Comparison of ENCODE assay signal across 29 cellular contexts in the genomic region with DNA sequence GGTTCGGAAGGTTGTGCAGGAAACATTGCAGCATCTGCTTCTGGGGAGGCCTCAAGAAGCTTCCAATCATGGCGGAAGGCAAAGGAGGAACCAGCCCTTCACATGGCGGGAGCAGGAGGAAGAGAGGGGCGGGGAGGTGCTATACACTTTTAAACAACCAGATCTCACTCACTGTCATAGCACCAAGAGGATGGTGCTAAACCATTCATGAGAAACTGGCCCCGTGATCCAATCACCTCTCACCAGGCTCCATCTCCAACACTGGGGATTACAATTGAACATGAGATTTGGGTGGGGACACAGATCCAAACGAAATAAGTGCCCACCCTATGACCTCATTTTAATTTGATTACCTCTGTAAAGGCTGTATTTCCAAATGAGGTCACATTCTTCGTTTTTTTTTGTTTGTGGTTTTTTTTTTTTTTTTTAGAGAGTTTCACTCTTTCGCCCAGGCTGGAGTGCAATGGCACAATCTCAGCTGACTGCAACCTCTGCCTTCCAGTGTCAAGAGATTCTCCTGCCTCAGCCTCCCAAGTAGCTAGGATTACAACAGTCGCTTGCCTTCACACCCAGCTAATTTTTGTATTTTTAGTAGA. TPM values are rescaled to one million over a fixed set of nuclear protein-coding genes. Genes with fewer than 3 reads are reported as not detected.
A peak's percentile ranks its signal among the peaks of the same experiment; 100 is the strongest.
DNase-seq lines count a peak whose midpoint lies in the region; ATAC-seq, FAIRE-seq and TF ChIP-seq lines count a peak whose summit lies in the region.
"Had no signal": no experiment of that assay in that cellular context is flagged by ENCODE, and none has a peak within 500 bp of the region (broad histone marks: within the 10 kb centered on the region; RNA-seq: fewer than 3 reads in every experiment).

No MANE protein-coding gene starts in this region.

- H3K9me3 Mint-ChIP-seq in immature natural killer cell = no peaks in the 10 kb centered on the region
- H3K9me3 Mint-ChIP-seq: activated naive CD4-positive, alpha-beta T cell treated with anti-CD3 and anti-CD28 coated beads for 36 hours; activated T-cell treated with anti-CD3 and anti-CD28 coated beads, Interleukin-2, amount 50 U/mL, for 72 hours; neural crest cell had no signal

- no peak for TF ChIP-seq EP300 in HepG2 (IDR thresholded peaks at IDR 0.05; ENCODE audit: low read depth in 2 of 2, low read length in 2 of 2)
- TF ChIP-seq EP300 in HepG2 (CRISPR knock-in tag; IDR thresholded peaks at IDR 0.05; ENCODE audit: borderline replicate concordance) = no peak

- CTCF ChIA-PET in HepG2 (lab: Yijun Ruan, JAX; ENCODE audit: low intra/inter-chr PET ratio, low total read pairs) = no interaction called here

- POLR2A ChIA-PET in HepG2 (lab: Yijun Ruan, JAX) = interaction anchor here (0.7 kb wide), 1 partner anchor 397 kb away, joined by 4 read pairs; no protein-coding TSS in a partner anchor

- no peak for TF ChIP-seq RAD21 in HepG2 (CRISPR knock-in tag; IDR thresholded peaks at IDR 0.05)

- H3K27me3 Mint-ChIP-seq in T-helper 17 cell = no peaks in the 10 kb centered on the region
- peaks cover 7% of the 10 kb centered on the region in 3 donors for H3K27me3 Mint-ChIP-seq in immature natural killer cell (ENCODE audit: low read depth in 3 of 3)

- FAIRE-seq in HepG2 (lab: Jason Lieb, UNC) = no peak
- FAIRE-seq: A549, GM12892, urothelium cell line had no signal

- no TSS peak for BruUV-seq in HepG2 (replicated peaks; lab: Mats Ljungman, UMichigan)

- H3K27me3 ChIP-seq in HepG2 (ENCODE audit: control insufficient read depth in 1 of 2, insufficient read depth in 2 of 2, low read length in 2 of 2) = peaks cover 0 to 1% of the 10 kb centered on the region in 2 experiments; a peak in 1 of 5 replicates
- H3K27me3 ChIP-seq in right lobe of liver = no peaks in the 10 kb centered on the region
- H3K27me3 ChIP-seq: ovary had no signal

- no peak overlapping the region for H3K27ac ChIP-seq in HepG2 (ENCODE audit: extremely low read length, insufficient read depth, low read length)
- no peak overlapping the region for H3K27ac ChIP-seq in right lobe of liver
- H3K27ac ChIP-seq: A549, ovary had no signal

- no peak overlapping the region for H3K4me3 ChIP-seq in HepG2 (replicated peaks in 1 of 3; ENCODE audit: insufficient read depth in 1 of 3, low read depth in 2 of 3, low read length in 3 of 3)
- no peak overlapping the region for H3K4me3 ChIP-seq in right lobe of liver
- H3K4me3 ChIP-seq: A549, HAP-1, lung, mucosa of descending colon, ovary had no signal

- H3K27ac Mint-ChIP-seq in T-helper 17 cell (peak overlapping the region; percentile 75), immature natural killer cell (peak overlapping the region; percentile 87 to 98 (median 94))
- H3K27ac Mint-ChIP-seq: activated naive CD4-positive, alpha-beta T cell treated with anti-CD3 and anti-CD28 coated beads for 36 hours; activated T-cell treated with anti-CD3 and anti-CD28 coated beads, Interleukin-2, amount 50 U/mL, for 72 hours; brain had no signal

- H3K9ac ChIP-seq in HepG2 (ENCODE audit: insufficient read depth, low read depth, low read length) = no peak overlapping the region

- TF ChIP-seq CTCF in HepG2 (CRISPR knock-in tag; IDR thresholded peaks at IDR 0.05) (no peak), right lobe of liver (IDR thresholded peaks at IDR 0.05) (no peak)

- no peaks in the 10 kb centered on the region for H3K79me2 ChIP-seq in HepG2 (ENCODE audit: insufficient read depth, low read length)

- H4K20me1 ChIP-seq in HepG2 (ENCODE audit: insufficient read depth, low read length) = no peaks in the 10 kb centered on the region

- 57% methylated on average over 9 of the region's 9 CpGs for WGBS in HepG2 (ENCODE audit: low lambda C conversion rate)
- 58% methylated on average over 7 of the region's 9 CpGs for WGBS in right lobe of liver (ENCODE audit: insufficient coverage, low coverage, low lambda C conversion rate, missing lambda C conversion rate)

- H3K4me1 Mint-ChIP-seq in T-helper 17 cell (peaks cover 17% of the 10 kb centered on the region), immature natural killer cell (peaks cover 11 to 20% of the 10 kb centered on the region in 2 donors)

- H3K36me3 Mint-ChIP-seq in T-helper 17 cell (ENCODE audit: low read depth) (no peaks in the 10 kb centered on the region), immature natural killer cell (peaks cover 0 to 3% (median 2%) of the 10 kb centered on the region in 3 donors)

- H3K4me3 Mint-ChIP-seq in T-helper 17 cell = peak overlapping the region; percentile 25
- H3K4me3 Mint-ChIP-seq in immature natural killer cell = peak overlapping the region; percentile 50 to 87 (median 73)
- H3K4me3 Mint-ChIP-seq: activated naive CD4-positive, alpha-beta T cell treated with anti-CD3 and anti-CD28 coated beads for 36 hours; activated T-cell treated with anti-CD3 and anti-CD28 coated beads, Interleukin-2, amount 50 U/mL, for 72 hours; brain; neural crest cell had no signal

- intact Hi-C loops in HepG2 (cut with micrococcal nuclease; ENCODE audit: unreplicated experiment) (no loop called here), right lobe of liver (cut with DNase I) (loop anchor here in 1 of 2 donors (10.0 kb wide), 2 partner anchors 60 to 110 kb away; no protein-coding TSS in a partner anchor)

- DNase-seq in HepG2 (ENCODE audit: low spot score) (no peak), right lobe of liver (no peak), T-helper 17 cell (no peak), immature natural killer cell (peak; percentile 67 to 70 (median 69)), DMS114 treated with DMSO at 0.1 percent for 48 hours (lab: John Stamatoyannopoulos, UW; ENCODE audit: unreplicated experiment) (no peak), GM19238 (ENCODE audit: insufficient read length, low spot score) (no peak), NCI-H748 (lab: John Stamatoyannopoulos, UW; ENCODE audit: unreplicated experiment) (no peak)
- DNase-seq in stimulated activated naive CD4-positive, alpha-beta T cell (lab: John Stamatoyannopoulos, UW) = no peak
- DNase-seq: activated CD4-positive, alpha-beta T cell treated with anti-CD3 and anti-CD28 coated beads, Interleukin-2, amount 50 U/mL, for 1 hour; activated naive CD4-positive, alpha-beta T cell treated with anti-CD3 and anti-CD28 coated beads for 36 hours; activated T-cell treated with anti-CD3 and anti-CD28 coated beads, Interleukin-2, amount 50 U/mL, for 72 hours; AML-193; DMS53; hippocampal formation; left cardiac atrium; mucosa of descending colon; NCI-H1048; NCI-H1694 treated with DMSO at 0.1 percent for 48 hours; ovary; stimulated activated naive CD8-positive, alpha-beta T cell treated with anti-CD3 and anti-CD28 coated beads, Interleukin-15, Interleukin-2, amounts not matched to agents 100 U/mL and 50 U/mL, for 24 hours had no signal

- in situ Hi-C loops in HepG2 (cut with HindIII; ENCODE audit: extremely low pct_ligation_motif_present, low pct_unique_long_range_greater_than_20kb) = no loop called here

- no peak for ATAC-seq in HepG2
- no peak for ATAC-seq in right lobe of liver
- peak; percentile 70 for ATAC-seq in T-helper 17 cell
- ATAC-seq: A549; activated T-cell treated with anti-CD3 and anti-CD28 coated beads, Interleukin-2, amount 50 U/mL, for 72 hours; left cardiac atrium; mucosa of descending colon; stimulated activated naive CD8-positive, alpha-beta T cell treated with anti-CD3 and anti-CD28 coated beads, Interleukin-15, Interleukin-2, amounts not matched to agents 100 U/mL and 50 U/mL, for 24 hours had no signal

- TF ChIP-seq POLR2A in HepG2 (IDR thresholded peaks at IDR 0.05; ENCODE audit: insufficient read depth in 1 of 2, low read depth in 2 of 2, low read length in 2 of 2) = no peak
- TF ChIP-seq POLR2A in right lobe of liver (IDR thresholded peaks at IDR 0.05) = no peak

- peaks cover 61% of the 10 kb centered on the region for H3K4me1 ChIP-seq in HepG2 (ENCODE audit: insufficient read depth, low read length)
- H3K4me1 ChIP-seq in right lobe of liver = no peaks in the 10 kb centered on the region
- H3K4me1 ChIP-seq: A549 had no signal

- peak overlapping the region; percentile 12; the same call in 1 of the 2 replicates for H3K4me2 ChIP-seq in HepG2 (ENCODE audit: low read depth, low read length)
- H3K4me2 ChIP-seq: A549 had no signal

- H2AFZ ChIP-seq in HepG2 (ENCODE audit: low read length) = no peak overlapping the region

- H3K36me3 ChIP-seq in HepG2 (replicated peaks in 1 of 2; ENCODE audit: control insufficient read depth in 1 of 2, insufficient read depth in 2 of 2, low read length in 2 of 2) (no peaks in the 10 kb centered on the region), right lobe of liver (no peaks in the 10 kb centered on the region)
- H3K36me3 ChIP-seq: HAP-1, ovary had no signal

- H3K9me3 ChIP-seq in HepG2 (ENCODE audit: low read length) (no peaks in the 10 kb centered on the region), right lobe of liver (no peaks in the 10 kb centered on the region), T-helper 17 cell (ENCODE audit: control insufficient read depth, low read length, poor library complexity, severe bottlenecking) (no peaks in the 10 kb centered on the region)
- H3K9me3 ChIP-seq: A549, HAP-1, mucosa of descending colon, ovary had no signal

RNA-seq across cellular contexts. Expression of gene ORAI1, which starts 11.4 kb away (rescaled TPM):
- total RNA-seq in HepG2 (2016; rRNA removed; fragmentation: Illumina TruSeq; extraction: Trizol) = 5.9 and 9.2 TPM in 2 replicates
- 9.9 and 13.0 TPM in 2 replicates for total RNA-seq in HepG2 (2016; cell fraction: cytosol; rRNA removed; fragmentation: Illumina TruSeq; extraction: Trizol; ENCODE audit: low read depth)
- 5.9 and 8.5 TPM in 2 replicates for total RNA-seq in HepG2 (2016; cell fraction: insoluble cytoplasmic fraction; rRNA removed; fragmentation: Illumina TruSeq; extraction: Trizol)
- total RNA-seq in HepG2 (2016; cell fraction: membrane; rRNA removed; fragmentation: Illumina TruSeq; extraction: Trizol) = 20.1 and 22.8 TPM in 2 replicates
- total RNA-seq in HepG2 (2016; cell fraction: nucleus; rRNA removed; fragmentation: Illumina TruSeq; extraction: Trizol) = 5.2 and 6.1 TPM in 2 replicates
- 17.2 and 22.9 TPM in 2 replicates for polyA plus RNA-seq in HepG2 (2011; rRNA removed)
- polyA plus RNA-seq in HepG2 (2011; cell fraction: cytosol; rRNA removed) = 16.7 and 25.1 TPM in 2 replicates
- 15.9 and 16.3 TPM in 2 replicates for polyA plus RNA-seq in HepG2 (2011; cell fraction: nucleus; rRNA removed)
- 7.9 and 10.4 TPM in 2 replicates for polyA plus RNA-seq in HepG2 (2012)
- polyA plus RNA-seq in HepG2 (2016; cell fraction: cytosol; fragmentation: Illumina TruSeq; extraction: Trizol; ENCODE audit: low read depth) = 25.7 and 30.9 TPM in 2 replicates
- polyA plus RNA-seq in HepG2 (2016; cell fraction: insoluble cytoplasmic fraction; fragmentation: Illumina TruSeq; extraction: Trizol; ENCODE audit: low read depth) = 11.8 and 15.4 TPM in 2 replicates
- polyA plus RNA-seq in HepG2 (2016; cell fraction: membrane; fragmentation: Illumina TruSeq; extraction: Trizol; ENCODE audit: low read depth) = 37.8 and 38.4 TPM in 2 replicates
- 15.0 and 18.5 TPM in 2 replicates for polyA plus RNA-seq in HepG2 (2016; cell fraction: nucleus; fragmentation: Illumina TruSeq; extraction: Trizol; ENCODE audit: insufficient read depth, low read depth)
- 35.3 and 72.8 TPM in 2 replicates for polyA minus RNA-seq in HepG2 (2011; rRNA and poly(A)+ RNA removed; ENCODE audit: low replicate concordance)
- polyA minus RNA-seq in HepG2 (2011; cell fraction: cytosol; rRNA and poly(A)+ RNA removed) = 23.0 and 25.6 TPM in 2 replicates
- 5.9 and 7.3 TPM in 2 replicates for polyA minus RNA-seq in HepG2 (2011; cell fraction: nucleus; rRNA and poly(A)+ RNA removed)
- 10 to 100 TPM in 2 of 6 experiments, 1 to 10 TPM in 4; 6.9 to 14.4 (median 9.0) TPM for total RNA-seq in right lobe of liver
- 10 to 100 TPM; 51.3 to 52.0 TPM for total RNA-seq in T-helper 17 cell
- polyA plus RNA-seq in immature natural killer cell = 100 to 1,000 TPM; 145 to 216 (median 183) TPM

RNA-seq across cellular contexts. Expression of gene KDM2B, which starts 34.1 kb away (rescaled TPM):
- total RNA-seq in HepG2 (2016; rRNA removed; fragmentation: Illumina TruSeq; extraction: Trizol) (25.3 and 26.1 TPM in 2 replicates), right lobe of liver (10 to 100 TPM in 2 of 6 experiments, 1 to 10 TPM in 4; 4.8 to 22.8 (median 9.8) TPM), T-helper 17 cell (10 to 100 TPM; 87.6 to 94.0 TPM)
- total RNA-seq in HepG2 (2016; cell fraction: cytosol; rRNA removed; fragmentation: Illumina TruSeq; extraction: Trizol; ENCODE audit: low read depth) = 11.2 and 11.4 TPM in 2 replicates
- total RNA-seq in HepG2 (2016; cell fraction: insoluble cytoplasmic fraction; rRNA removed; fragmentation: Illumina TruSeq; extraction: Trizol) = 20.6 and 26.1 TPM in 2 replicates
- total RNA-seq in HepG2 (2016; cell fraction: membrane; rRNA removed; fragmentation: Illumina TruSeq; extraction: Trizol) = 25.8 and 29.0 TPM in 2 replicates
- total RNA-seq in HepG2 (2016; cell fraction: nucleus; rRNA removed; fragmentation: Illumina TruSeq; extraction: Trizol) = 18.4 and 20.7 TPM in 2 replicates
- polyA plus RNA-seq in HepG2 (2011; rRNA removed) (17.0 and 17.5 TPM in 2 replicates), immature natural killer cell (10 to 100 TPM in 2 of 3 donors, 1 to 10 TPM in 1; 9.6 to 17.0 (median 10.4) TPM)
- 8.3 and 13.5 TPM in 2 replicates for polyA plus RNA-seq in HepG2 (2011; cell fraction: cytosol; rRNA removed)
- 50.3 and 60.7 TPM in 2 replicates for polyA plus RNA-seq in HepG2 (2011; cell fraction: nucleus; rRNA removed)
- polyA plus RNA-seq in HepG2 (2012) = 13.5 and 15.6 TPM in 2 replicates
- 6.0 and 6.9 TPM in 2 replicates for polyA plus RNA-seq in HepG2 (2016; cell fraction: cytosol; fragmentation: Illumina TruSeq; extraction: Trizol; ENCODE audit: low read depth)
- 23.7 and 31.0 TPM in 2 replicates for polyA plus RNA-seq in HepG2 (2016; cell fraction: insoluble cytoplasmic fraction; fragmentation: Illumina TruSeq; extraction: Trizol; ENCODE audit: low read depth)
- polyA plus RNA-seq in HepG2 (2016; cell fraction: membrane; fragmentation: Illumina TruSeq; extraction: Trizol; ENCODE audit: low read depth) = 17.2 and 18.2 TPM in 2 replicates
- 36.9 and 37.0 TPM in 2 replicates for polyA plus RNA-seq in HepG2 (2016; cell fraction: nucleus; fragmentation: Illumina TruSeq; extraction: Trizol; ENCODE audit: insufficient read depth, low read depth)
- polyA minus RNA-seq in HepG2 (2011; rRNA and poly(A)+ RNA removed; ENCODE audit: low replicate concordance) = 53.2 and 72.8 TPM in 2 replicates
- 18.0 and 20.7 TPM in 2 replicates for polyA minus RNA-seq in HepG2 (2011; cell fraction: cytosol; rRNA and poly(A)+ RNA removed)
- 21.1 and 21.9 TPM in 2 replicates for polyA minus RNA-seq in HepG2 (2011; cell fraction: nucleus; rRNA and poly(A)+ RNA removed)

RNA-seq across cellular contexts. Expression of gene MORN3, which starts 54.5 kb away (rescaled TPM):
- total RNA-seq in HepG2 (2016; rRNA removed; fragmentation: Illumina TruSeq; extraction: Trizol) (2.0 TPM in 2 replicates), right lobe of liver (under 1 TPM in 1 of 6 experiments, not detected in 5; 0.09 TPM), T-helper 17 cell (1 to 10 TPM; 8.5 to 9.5 TPM)
- total RNA-seq in HepG2 (2016; cell fraction: cytosol; rRNA removed; fragmentation: Illumina TruSeq; extraction: Trizol; ENCODE audit: low read depth) = 0.53 and 2.6 TPM in 2 replicates
- 1.5 and 2.6 TPM in 2 replicates for total RNA-seq in HepG2 (2016; cell fraction: insoluble cytoplasmic fraction; rRNA removed; fragmentation: Illumina TruSeq; extraction: Trizol)
- 2.0 and 2.4 TPM in 2 replicates for total RNA-seq in HepG2 (2016; cell fraction: membrane; rRNA removed; fragmentation: Illumina TruSeq; extraction: Trizol)
- total RNA-seq in HepG2 (2016; cell fraction: nucleus; rRNA removed; fragmentation: Illumina TruSeq; extraction: Trizol) = 0.62 and 0.97 TPM in 2 replicates
- polyA plus RNA-seq in HepG2 (2011; rRNA removed) (0.98 and 1.1 TPM in 2 replicates), immature natural killer cell (1 to 10 TPM; 1.4 to 3.4 (median 2.0) TPM)
- polyA plus RNA-seq in HepG2 (2011; cell fraction: cytosol; rRNA removed) = 0.86 and 0.90 TPM in 2 replicates
- polyA plus RNA-seq in HepG2 (2011; cell fraction: nucleus; rRNA removed) = 0.35 and 0.48 TPM in 2 replicates
- polyA plus RNA-seq in HepG2 (2012) = 0.55 and 0.58 TPM in 2 replicates
- polyA plus RNA-seq in HepG2 (2016; cell fraction: cytosol; fragmentation: Illumina TruSeq; extraction: Trizol; ENCODE audit: low read depth) = 2.2 and 2.6 TPM in 2 replicates
- 1.3 and 1.8 TPM in 2 replicates for polyA plus RNA-seq in HepG2 (2016; cell fraction: insoluble cytoplasmic fraction; fragmentation: Illumina TruSeq; extraction: Trizol; ENCODE audit: low read depth)
- polyA plus RNA-seq in HepG2 (2016; cell fraction: membrane; fragmentation: Illumina TruSeq; extraction: Trizol; ENCODE audit: low read depth) = 1.6 TPM in 2 replicates
- 0.93 and 1.2 TPM in 2 replicates for polyA plus RNA-seq in HepG2 (2016; cell fraction: nucleus; fragmentation: Illumina TruSeq; extraction: Trizol; ENCODE audit: insufficient read depth, low read depth)
- 0.44 TPM in 1 of 2 replicates, not detected in the other for polyA minus RNA-seq in HepG2 (2011; rRNA and poly(A)+ RNA removed; ENCODE audit: low replicate concordance)
- 0.18 TPM in 1 of 2 replicates, not detected in the other for polyA minus RNA-seq in HepG2 (2011; cell fraction: cytosol; rRNA and poly(A)+ RNA removed)
- polyA minus RNA-seq in HepG2 (2011; cell fraction: nucleus; rRNA and poly(A)+ RNA removed) = 0.13 and 0.75 TPM in 2 replicates
- total RNA-seq: LHCN-M2, SK-MEL-5 had no signal

Comparison
In these comparisons a context has a peak if more than half of its experiments do, and no peak if none do; other contexts are left out.
1. DNase-seq: peak in immature natural killer cell (3 of 3); none in HepG2 (single experiment), right lobe of liver (0 of 3), T-helper 17 cell (0 of 3), DMS114 treated with DMSO at 0.1 percent for 48 hours (single experiment), GM19238 (single experiment), NCI-H748 (single experiment) and stimulated activated naive CD4-positive, alpha-beta T cell (0 of 6).